In the genomic region with DNA sequence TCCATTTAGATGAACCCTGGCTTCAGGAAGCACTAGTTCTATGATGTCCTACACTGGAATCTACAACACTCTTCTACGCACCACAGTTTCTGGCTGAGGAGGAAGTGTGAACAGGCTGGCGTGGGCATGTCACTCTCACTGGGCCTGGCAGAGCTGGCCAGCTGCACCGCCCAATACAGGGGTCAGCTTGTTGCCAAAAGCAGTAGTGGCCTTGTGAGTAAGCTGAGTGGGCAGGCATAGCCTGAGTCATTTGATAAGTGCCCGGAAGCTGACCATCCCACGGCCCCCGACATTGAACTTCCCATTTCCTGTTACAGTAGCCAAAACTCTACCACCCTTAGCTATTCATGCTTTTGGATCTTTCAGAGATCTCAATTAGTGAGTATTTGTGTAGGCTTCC, we compare ENCODE assay signal across 12 cellular contexts.
DNase-seq lines count a peak whose midpoint lies in the region; ATAC-seq and TF ChIP-seq lines count a peak whose summit lies in the region.
"Had no signal": no experiment of that assay in that cellular context is flagged by ENCODE, and none has a peak within 500 bp of the region (broad histone marks: within the 10 kb centered on the region; RNA-seq: fewer than 3 reads in every experiment).

No MANE protein-coding gene starts in this region.

- no peaks in the 10 kb centered on the region for H3K27me3 ChIP-seq in RWPE2 (ENCODE audit: insufficient read depth, poor library complexity, severe bottlenecking)
- no peaks in the 10 kb centered on the region for H3K27me3 ChIP-seq in naive thymus-derived CD4-positive, alpha-beta T cell (ENCODE audit: control insufficient read depth in 2 of 2, insufficient read depth in 2 of 2, low read length in 2 of 2)
- H3K27me3 ChIP-seq: neutrophil had no signal

- H3K4me3 Mint-ChIP-seq in naive thymus-derived CD4-positive, alpha-beta T cell: no peak overlapping the region

- no peaks in the 10 kb centered on the region for H3K9me3 Mint-ChIP-seq in naive thymus-derived CD4-positive, alpha-beta T cell
- H3K9me3 Mint-ChIP-seq: activated naive CD4-positive, alpha-beta T cell treated with anti-CD3 and anti-CD28 coated beads, Interleukin-2, amount 50 U/mL, for 72 hours had no signal

- H3K4me3 ChIP-seq in RWPE2 (ENCODE audit: severe bottlenecking): no peak overlapping the region
- no peak overlapping the region for H3K4me3 ChIP-seq in fibroblast of pulmonary artery (replicated peaks; ENCODE audit: low read depth, low read length)
- no peak overlapping the region for H3K4me3 ChIP-seq in naive thymus-derived CD4-positive, alpha-beta T cell (ENCODE audit: low read length)

- intact Hi-C loops in naive thymus-derived CD4-positive, alpha-beta T cell (cut with micrococcal nuclease): no loop called here

- H3K4me1 ChIP-seq in RWPE2 (ENCODE audit: insufficient read depth, poor library complexity, severe bottlenecking): peaks cover 7% of the 10 kb centered on the region
- no peaks in the 10 kb centered on the region for H3K4me1 ChIP-seq in naive thymus-derived CD4-positive, alpha-beta T cell (ENCODE audit: control insufficient read depth in 2 of 2, insufficient read depth in 2 of 2, low read length in 2 of 2)

- ATAC-seq in RWPE2 (ENCODE audit: low read depth) (no peak), HG03025 (IDR thresholded peaks at IDR 0.05; ENCODE audit: low FRiP score, unreplicated experiment) (no peak)
- ATAC-seq in naive thymus-derived CD4-positive, alpha-beta T cell: peak; percentile 84
- ATAC-seq: activated naive CD4-positive, alpha-beta T cell treated with anti-CD3 and anti-CD28 coated beads, Interleukin-2, amount 50 U/mL, for 72 hours had no signal

- peak overlapping the region; percentile 16 for H3K27ac ChIP-seq in RWPE2 (ENCODE audit: poor library complexity, severe bottlenecking)
- H3K27ac ChIP-seq in naive thymus-derived CD4-positive, alpha-beta T cell (ENCODE audit: low read depth, low read length): no peak overlapping the region
- H3K27ac ChIP-seq: neutrophil, VCaP had no signal

- DNase-seq in Ammon's horn (ENCODE audit: low spot score) (peak; percentile 72), RWPE2 (ENCODE audit: low spot score) (no peak), fibroblast of pulmonary artery (ENCODE audit: low read depth) (peak; percentile 70), dedifferentiated amniotic fluid mesenchymal stem cell (ENCODE audit: extremely low spot score) (no peak), superior temporal gyrus (ENCODE audit: extremely low spot score) (no peak)
- no peak for DNase-seq in naive thymus-derived CD4-positive, alpha-beta T cell
- DNase-seq in effector CD4-positive, alpha-beta T cell: no peak
- DNase-seq: NCI-H526 treated with DMSO at 0.1 percent for 48 hours had no signal

- H3K27me3 Mint-ChIP-seq in naive thymus-derived CD4-positive, alpha-beta T cell: peaks cover 11 to 24% (median 16%) of the 10 kb centered on the region in 5 donors

- peaks cover 0 to 1% (median 0%) of the 10 kb centered on the region in 5 donors for H3K36me3 Mint-ChIP-seq in naive thymus-derived CD4-positive, alpha-beta T cell
- H3K36me3 Mint-ChIP-seq: activated naive CD4-positive, alpha-beta T cell treated with anti-CD3 and anti-CD28 coated beads, Interleukin-2, amount 50 U/mL, for 72 hours had no signal

- no peaks in the 10 kb centered on the region for H3K4me1 Mint-ChIP-seq in naive thymus-derived CD4-positive, alpha-beta T cell

- CTCF ChIA-PET in naive thymus-derived CD4-positive, alpha-beta T cell (lab: Charles Lee): no interaction called here

- no peaks in the 10 kb centered on the region for H3K9me3 ChIP-seq in RWPE2 (ENCODE audit: severe bottlenecking)
- no peaks in the 10 kb centered on the region for H3K9me3 ChIP-seq in naive thymus-derived CD4-positive, alpha-beta T cell (ENCODE audit: control insufficient read depth in 2 of 3, low read length in 3 of 3)
- H3K9me3 ChIP-seq: neutrophil had no signal

- H3K36me3 ChIP-seq in RWPE2 (ENCODE audit: low read depth): no peaks in the 10 kb centered on the region
- no peaks in the 10 kb centered on the region for H3K36me3 ChIP-seq in naive thymus-derived CD4-positive, alpha-beta T cell (ENCODE audit: control insufficient read depth in 2 of 3, insufficient read depth in 3 of 3, low read length in 3 of 3)
- H3K36me3 ChIP-seq: neutrophil had no signal

- POLR2A ChIA-PET in naive thymus-derived CD4-positive, alpha-beta T cell (lab: Charles Lee): no interaction called here

- TF ChIP-seq CTCF in RWPE2 (IDR thresholded peaks at IDR 0.05; ENCODE audit: poor library complexity, severe bottlenecking) (no peak), fibroblast of pulmonary artery (IDR thresholded peaks at IDR 0.05; ENCODE audit: low read length, missing control alignments) (no peak)

- no peak overlapping the region for H3K27ac Mint-ChIP-seq in naive thymus-derived CD4-positive, alpha-beta T cell
- H3K27ac Mint-ChIP-seq: activated naive CD4-positive, alpha-beta T cell treated with anti-CD3 and anti-CD28 coated beads, Interleukin-2, amount 50 U/mL, for 72 hours had no signal

Comparison
In these comparisons a context has a peak if more than half of its experiments do, and no peak if none do; other contexts are left out.
1. DNase-seq: peak in Ammon's horn (single experiment) and fibroblast of pulmonary artery (single experiment); none in RWPE2 (single experiment), naive thymus-derived CD4-positive, alpha-beta T cell (0 of 9), dedifferentiated amniotic fluid mesenchymal stem cell (single experiment), superior temporal gyrus (single experiment) and effector CD4-positive, alpha-beta T cell (single experiment).